In genomic region chr7:74027683-74028320, GRCh38 we compare ENCODE assay signal across 9 cellular contexts. TPM values are rescaled to one million over a fixed set of nuclear protein-coding genes. Genes with fewer than 3 reads are reported as not detected.
DNase-seq lines count a peak whose midpoint lies in the region; ATAC-seq, FAIRE-seq and TF ChIP-seq lines count a peak whose summit lies in the region.
"Had no signal": no experiment of that assay in that cellular context is flagged by ENCODE, and none has a peak within 500 bp of the region (broad histone marks: within the 10 kb centered on the region; RNA-seq: fewer than 3 reads in every experiment).

Gene ELN (plus strand): TSS chr7:74028173. CDS start chr7:74028188, 15 bp downstream.

- in situ Hi-C loops in gastrocnemius medialis (cut with MboI; ENCODE audit: low sequenced_read_pairs in 4 of 4) = loop anchor here in 2 of 4 donors (5.0 to 10.0 kb wide), 2 partner anchors 153 to 166 kb away; partner anchors contain the start of gene TMEM270 (in 1 of the 2)

- peaks cover 10% of the 10 kb centered on the region for H3K4me1 Mint-ChIP-seq in activated naive CD8-positive, alpha-beta T cell treated with anti-CD3 and anti-CD28 coated beads, Interleukin-2, amount 50 U/mL, for 24 hours
- H3K4me1 Mint-ChIP-seq in immature natural killer cell = peaks cover 4 to 8% of the 10 kb centered on the region in 2 donors

- no peak for FAIRE-seq in kidney (lab: Jason Lieb, UNC)

- peaks cover 46% of the 10 kb centered on the region for H3K27me3 Mint-ChIP-seq in activated naive CD8-positive, alpha-beta T cell treated with anti-CD3 and anti-CD28 coated beads, Interleukin-2, amount 50 U/mL, for 24 hours
- H3K27me3 Mint-ChIP-seq in immature natural killer cell (ENCODE audit: low read depth in 3 of 3) = peaks cover 14 to 25% (median 19%) of the 10 kb centered on the region in 3 donors

- no peaks in the 10 kb centered on the region for H3K36me3 ChIP-seq in body of pancreas (replicated peaks in 1 of 2; ENCODE audit: insufficient read depth in 1 of 2, low read depth in 2 of 2)
- H3K36me3 ChIP-seq in kidney (ENCODE audit: control insufficient read depth in 1 of 2, insufficient read depth in 2 of 2, low read length in 2 of 2) = no peaks in the 10 kb centered on the region
- H3K36me3 ChIP-seq in gastrocnemius medialis = no peaks in the 10 kb centered on the region
- H3K36me3 ChIP-seq: brain microvascular endothelial cell had no signal

- H3K4me3 Mint-ChIP-seq in activated naive CD8-positive, alpha-beta T cell treated with anti-CD3 and anti-CD28 coated beads, Interleukin-2, amount 50 U/mL, for 24 hours = no peak within 1 kb of the TSS
- peak within 1 kb of the TSS in 1 of 5 donors; percentile 57 for H3K4me3 Mint-ChIP-seq in immature natural killer cell

- intact Hi-C loops in body of pancreas (cut with DNase I) (loop anchor here (10.0 kb wide), 1 partner anchor 153 kb away; no protein-coding TSS in a partner anchor), kidney (cut with DNase I) (no loop called here), gastrocnemius medialis (cut with DNase I; ENCODE audit: low total_unique reads) (no loop called here)

- H3K27ac Mint-ChIP-seq in activated naive CD8-positive, alpha-beta T cell treated with anti-CD3 and anti-CD28 coated beads, Interleukin-2, amount 50 U/mL, for 24 hours = no peak within 1 kb of the TSS
- no peak within 1 kb of the TSS for H3K27ac Mint-ChIP-seq in immature natural killer cell

- no peaks in the 10 kb centered on the region for H3K27me3 ChIP-seq in body of pancreas
- peaks cover 0 to 17% (median 0%) of the 10 kb centered on the region in 3 donors for H3K27me3 ChIP-seq in gastrocnemius medialis

- no peaks in the 10 kb centered on the region for H3K9me3 Mint-ChIP-seq in activated naive CD8-positive, alpha-beta T cell treated with anti-CD3 and anti-CD28 coated beads, Interleukin-2, amount 50 U/mL, for 24 hours
- H3K9me3 Mint-ChIP-seq in immature natural killer cell = peaks cover 0 to 2% (median 0%) of the 10 kb centered on the region in 6 donors

- ATAC-seq in body of pancreas (peak; percentile 75), gastrocnemius medialis (peak; percentile 28 to 35)
- ATAC-seq in activated naive CD8-positive, alpha-beta T cell treated with anti-CD3 and anti-CD28 coated beads, Interleukin-2, amount 50 U/mL, for 24 hours = no peak

- WGBS in body of pancreas, 2 donors = 3 to 4% methylated on average over 14 to 33 of the region's 39 CpGs

- H3K36me3 Mint-ChIP-seq in activated naive CD8-positive, alpha-beta T cell treated with anti-CD3 and anti-CD28 coated beads, Interleukin-2, amount 50 U/mL, for 24 hours (ENCODE audit: low read depth) = no peaks in the 10 kb centered on the region
- H3K36me3 Mint-ChIP-seq in immature natural killer cell = no peaks in the 10 kb centered on the region

- DNase-seq in HCEC 1CT = peak; percentile 11
- DNase-seq in body of pancreas = peak; percentile 79 to 88 (median 86)
- DNase-seq in kidney = peak; percentile 93
- DNase-seq in gastrocnemius medialis = peak; percentile 49 to 67
- no peak for DNase-seq in activated naive CD8-positive, alpha-beta T cell treated with anti-CD3 and anti-CD28 coated beads, Interleukin-2, amount 50 U/mL, for 24 hours
- no peak for DNase-seq in HPDE6-E6E7 (ENCODE audit: extremely low spot score)
- no peak for DNase-seq in NCI-H2029 treated with DMSO at 0.1 percent for 48 hours (lab: John Stamatoyannopoulos, UW)
- no peak for DNase-seq in immature natural killer cell
- DNase-seq: brain microvascular endothelial cell had no signal

- H3K9me3 ChIP-seq in body of pancreas (no peaks in the 10 kb centered on the region), kidney (ENCODE audit: control insufficient read depth in 1 of 2, low read length in 2 of 2) (no peaks in the 10 kb centered on the region), gastrocnemius medialis (no peaks in the 10 kb centered on the region)

- H3K4me3 ChIP-seq in body of pancreas (peak within 1 kb of the TSS; percentile 52 to 55), kidney (ENCODE audit: low read length in 2 of 2) (peak within 1 kb of the TSS; percentile 31 to 56), gastrocnemius medialis (peak within 1 kb of the TSS; percentile 29 to 49 (median 48))

- H3K9ac ChIP-seq in kidney (ENCODE audit: low read length in 2 of 2) = peak within 1 kb of the TSS; percentile 8 to 48

- TF ChIP-seq POLR2A in body of pancreas (IDR thresholded peaks at IDR 0.05) = peak in 2 of 3 donors; percentile 25 to 43
- TF ChIP-seq POLR2A in gastrocnemius medialis (IDR thresholded peaks at IDR 0.05) = no peak

- H3K27ac ChIP-seq in body of pancreas (peak within 1 kb of the TSS; percentile 83 to 90 (median 84)), kidney (ENCODE audit: low read depth in 2 of 2, low read length in 2 of 2) (peak within 1 kb of the TSS; percentile 48 to 67), gastrocnemius medialis (peak within 1 kb of the TSS; percentile 53 to 70 (median 62))
- H3K27ac ChIP-seq: brain microvascular endothelial cell had no signal

- H3K4me1 ChIP-seq in body of pancreas (peaks cover 48% of the 10 kb centered on the region), kidney (ENCODE audit: control insufficient read depth in 1 of 2, insufficient read depth in 1 of 2, low read depth in 1 of 2, low read length in 2 of 2) (peaks cover 0 to 5% of the 10 kb centered on the region in 2 donors), gastrocnemius medialis (peaks cover 29 to 45% of the 10 kb centered on the region in 2 donors)

- TF ChIP-seq CTCF in body of pancreas (IDR thresholded peaks at IDR 0.05) = peak in 1 of 7 experiments; percentile 10
- no peak for TF ChIP-seq CTCF in kidney (IDR thresholded peaks at IDR 0.05; ENCODE audit: borderline replicate concordance, extremely low read depth, insufficient read depth)
- no peak for TF ChIP-seq CTCF in gastrocnemius medialis (IDR thresholded peaks at IDR 0.05 in 4 of 5, conservative IDR thresholded peaks at IDR 0.05 in 1 of 5)

RNA-seq across cellular contexts. Expression of gene ELN, which starts in this region (rescaled TPM):
- total RNA-seq in body of pancreas (100 to 1,000 TPM in 1 of 2 donors, 10 to 100 TPM in 1; 92.6 to 131 TPM), kidney (44.8 TPM), gastrocnemius medialis (10 to 100 TPM in 1 of 4 donors, 1 to 10 TPM in 3; 5.3 to 14.8 (median 6.9) TPM)
- polyA plus RNA-seq in kidney (ENCODE audit: insufficient read depth, low read depth, low replicate concordance) (14.9 TPM), immature natural killer cell (not detected)

Comparison
In these comparisons a context has a peak if more than half of its experiments do, and no peak if none do; other contexts are left out.
1. RNA of gene ELN (polyA plus RNA-seq): 14.9 TPM in kidney (single experiment); not detected in immature natural killer cell; every median in the first group is over 10 times any median in the second.
2. DNase-seq: peak in HCEC 1CT (single experiment), body of pancreas (4 of 4), kidney (single experiment) and gastrocnemius medialis (2 of 2); none in activated naive CD8-positive, alpha-beta T cell treated with anti-CD3 and anti-CD28 coated beads, Interleukin-2, amount 50 U/mL, for 24 hours (single experiment), HPDE6-E6E7 (single experiment), NCI-H2029 treated with DMSO at 0.1 percent for 48 hours (single experiment) and immature natural killer cell (0 of 3).
3. POLR2A ChIP-seq: peak in body of pancreas (2 of 3); none in gastrocnemius medialis (0 of 2).
4. Peak in every context shown above with its lines, with median percentiles within 50 percentile points of each other: H3K27ac ChIP-seq and H3K4me3 ChIP-seq.